In the genomic region with DNA sequence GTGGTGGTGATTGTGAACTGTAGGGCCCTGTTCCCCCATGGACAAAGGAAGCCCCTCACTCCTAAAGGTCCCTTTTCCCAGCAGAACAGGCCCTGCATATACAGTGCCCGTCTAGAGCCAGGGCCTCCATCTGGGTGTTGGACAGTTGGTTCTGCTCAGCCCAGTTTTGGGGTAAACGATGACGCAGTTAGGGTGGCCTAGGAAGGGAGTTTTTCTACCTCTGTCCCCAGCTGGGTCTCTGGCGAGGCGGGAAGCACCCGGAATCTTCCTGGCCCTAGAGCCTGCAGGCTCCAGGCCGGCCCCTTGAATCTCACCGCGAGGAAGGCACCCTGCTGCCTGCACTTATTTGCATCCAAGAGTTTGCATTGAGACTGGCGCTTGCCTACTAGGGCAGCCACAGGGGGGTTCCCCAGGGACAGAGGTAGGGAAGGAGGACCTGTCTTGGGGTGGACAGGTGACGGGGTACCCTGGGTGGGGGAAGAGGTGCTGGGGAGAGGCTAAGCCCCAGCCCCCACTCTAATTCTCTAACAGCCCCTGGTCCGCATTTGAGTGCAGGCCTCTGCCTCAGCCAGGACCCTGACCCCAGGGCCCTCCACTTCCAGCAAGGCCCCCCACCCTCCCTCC, we compare ENCODE assay signal across 8 cellular contexts. TPM values are rescaled to one million over a fixed set of nuclear protein-coding genes. Genes with fewer than 3 reads are reported as not detected.
DNase-seq lines count a peak whose midpoint lies in the region; ATAC-seq and TF ChIP-seq lines count a peak whose summit lies in the region.

No MANE protein-coding gene starts in this region.

- peaks cover 17 to 53% (median 31%) of the 10 kb centered on the region in 4 donors for H3K4me1 ChIP-seq in stomach

- WGBS in stomach, 5 donors = 19 to 38% (median 31%) methylated on average over 11 to 12 of the region's 12 CpGs

- no peak for TF ChIP-seq POLR2A in stomach (IDR thresholded peaks at IDR 0.05)

- intact Hi-C loops in stomach (cut with DNase I; ENCODE audit: low total_unique reads) = no loop called here

- no peaks in the 10 kb centered on the region for H3K9me3 ChIP-seq in stomach

- H3K36me3 ChIP-seq in brain microvascular endothelial cell (replicated peaks) (no peaks in the 10 kb centered on the region), stomach (peaks cover 0 to 12% (median 6%) of the 10 kb centered on the region in 4 donors)

- no peak overlapping the region for H3K27ac ChIP-seq in brain microvascular endothelial cell
- peak overlapping the region; percentile 92 to 98 (median 97) for H3K27ac ChIP-seq in stomach

- H3K4me3 ChIP-seq in brain microvascular endothelial cell (ENCODE audit: low read depth, low read length) (peak overlapping the region; percentile 24), stomach (peak overlapping the region; percentile 72 to 95 (median 88))

- TF ChIP-seq EP300 in stomach (IDR thresholded peaks at IDR 0.05) = no peak

- H3K27me3 ChIP-seq in brain microvascular endothelial cell (replicated peaks) = no peaks in the 10 kb centered on the region
- no peaks in the 10 kb centered on the region for H3K27me3 ChIP-seq in stomach

- TF ChIP-seq CTCF in brain microvascular endothelial cell (IDR thresholded peaks at IDR 0.05; ENCODE audit: low read depth, low read length, missing control alignments) (no peak), stomach (IDR thresholded peaks at IDR 0.05) (no peak)

- peak; percentile 15 for DNase-seq in stimulated activated CD4-positive, alpha-beta T cell treated with anti-CD3 and anti-CD28 coated beads, Interleukin-15, amount 100 ng/mL, for 24 hours
- no peak for DNase-seq in stimulated activated CD4-positive, alpha-beta T cell treated with anti-CD3 and anti-CD28 coated beads, Interleukin-12 subunit alpha, Interleukin-12 subunit beta, amount 100 ng/mL, for 4 hours
- DNase-seq in NCI-H510A treated with DMSO at 0.1 percent for 48 hours (lab: John Stamatoyannopoulos, UW) (peak; percentile 74), brain microvascular endothelial cell (peak; percentile 7), left lobe of liver (ENCODE audit: low spot score) (no peak), stomach (peak; percentile 55)
- no peak for DNase-seq in activated CD4-positive, CD25-positive, alpha-beta regulatory T cell (lab: John Stamatoyannopoulos, UW)

- ATAC-seq in HG02763 (IDR thresholded peaks at IDR 0.05; ENCODE audit: unreplicated experiment) = peak; percentile 82
- ATAC-seq in left lobe of liver = peak; percentile 33

- in situ Hi-C loops in brain microvascular endothelial cell (cut with HindIII; ENCODE audit: low pct_ligation_motif_present, low sequenced_read_pairs) = no loop called here

RNA-seq across cellular contexts. Expression of gene MTA3, which starts 0.5 kb away (rescaled TPM):
- 6.7 TPM for total RNA-seq in left lobe of liver
- total RNA-seq in stomach = 100 to 1,000 TPM in 1 of 5 donors, 10 to 100 TPM in 4; 35.0 to 120 (median 59.3) TPM
- 10 to 100 TPM; 27.8 to 42.0 (median 34.8) TPM for polyA plus RNA-seq in stomach

Comparison
In these comparisons a context has a peak if more than half of its experiments do, and no peak if none do; other contexts are left out.
1. DNase-seq: peak in stimulated activated CD4-positive, alpha-beta T cell treated with anti-CD3 and anti-CD28 coated beads, Interleukin-15, amount 100 ng/mL, for 24 hours (single experiment), NCI-H510A treated with DMSO at 0.1 percent for 48 hours (single experiment), brain microvascular endothelial cell (single experiment) and stomach (single experiment); none in stimulated activated CD4-positive, alpha-beta T cell treated with anti-CD3 and anti-CD28 coated beads, Interleukin-12 subunit alpha, Interleukin-12 subunit beta, amount 100 ng/mL, for 4 hours (single experiment), left lobe of liver (single experiment) and activated CD4-positive, CD25-positive, alpha-beta regulatory T cell (0 of 4).